17 cellular contexts compared by ENCODE assay signal in genomic region chr10:6522230-6522629, GRCh38. TPM values are rescaled to one million over a fixed set of nuclear protein-coding genes. Genes with fewer than 3 reads are reported as not detected.
DNase-seq lines count a peak whose midpoint lies in the region; ATAC-seq and TF ChIP-seq lines count a peak whose summit lies in the region.
"Had no signal": no experiment of that assay in that cellular context is flagged by ENCODE, and none has a peak within 500 bp of the region (broad histone marks: within the 10 kb centered on the region; RNA-seq: fewer than 3 reads in every experiment).

No MANE protein-coding gene starts in this region.

- H3K27ac ChIP-seq in breast epithelium (no peak overlapping the region), RWPE2 (ENCODE audit: poor library complexity, severe bottlenecking) (no peak overlapping the region), aorta (ENCODE audit: low read depth in 1 of 2, low read length in 2 of 2) (no peak overlapping the region)
- H3K27ac ChIP-seq: Peyer's patch, SJCRH30 had no signal

- TF ChIP-seq CTCF in MCF 10A (IDR thresholded peaks at IDR 0.05; ENCODE audit: unreplicated experiment) (no peak), breast epithelium (IDR thresholded peaks at IDR 0.05) (no peak), RWPE2 (IDR thresholded peaks at IDR 0.05; ENCODE audit: poor library complexity, severe bottlenecking) (no peak)

- no peak overlapping the region for H3K4me3 Mint-ChIP-seq in MCF 10A (ENCODE audit: unreplicated experiment)

- H3K36me3 ChIP-seq in breast epithelium (no peaks in the 10 kb centered on the region), RWPE2 (ENCODE audit: low read depth) (no peaks in the 10 kb centered on the region), aorta (ENCODE audit: control insufficient read depth in 1 of 2, insufficient read depth in 2 of 2, low read length in 1 of 2) (no peaks in the 10 kb centered on the region)
- H3K36me3 ChIP-seq: Peyer's patch, SJCRH30 had no signal

- ATAC-seq in RWPE2 (ENCODE audit: low read depth) (peak; percentile 84), esophagus mucosa (peak; percentile 52), aorta (ENCODE audit: low FRiP score) (no peak), HG03135 (IDR thresholded peaks at IDR 0.05; ENCODE audit: unreplicated experiment) (no peak)
- ATAC-seq: HCT116, K562 had no signal

- H3K36me3 Mint-ChIP-seq in MCF 10A (ENCODE audit: insufficient read depth, unreplicated experiment), result no peaks in the 10 kb centered on the region

- H3K27ac Mint-ChIP-seq in MCF 10A (ENCODE audit: low read depth, unreplicated experiment), result no peak overlapping the region

- H3K4me1 Mint-ChIP-seq in MCF 10A (ENCODE audit: insufficient read depth, unreplicated experiment), result peaks cover 8% of the 10 kb centered on the region

- POLR2A ChIA-PET in MCF 10A (lab: Yijun Ruan, JAX), result interaction anchor here (1.7 kb wide), 1 partner anchor 19 kb away, joined by 5 read pairs; no protein-coding TSS in a partner anchor

- intact Hi-C loops in MCF 10A (cut with micrococcal nuclease) (no loop called here), breast epithelium (cut with DNase I; ENCODE audit: low total_unique reads) (no loop called here), aorta (cut with DNase I) (no loop called here)

- H3K27me3 Mint-ChIP-seq in MCF 10A (ENCODE audit: insufficient read depth, unreplicated experiment), result peaks cover 27% of the 10 kb centered on the region

- no TSS peak for BruUV-seq in MCF 10A (replicated peaks; lab: Mats Ljungman, UMichigan)

- H3K9me3 ChIP-seq in breast epithelium (no peaks in the 10 kb centered on the region), RWPE2 (ENCODE audit: severe bottlenecking) (no peaks in the 10 kb centered on the region), aorta (ENCODE audit: control insufficient read depth, low read length) (no peaks in the 10 kb centered on the region)
- H3K9me3 ChIP-seq: Peyer's patch, SJCRH30 had no signal

- no peak for TF ChIP-seq POLR2A in breast epithelium (IDR thresholded peaks at IDR 0.05)

- no peaks in the 10 kb centered on the region for H3K9me3 Mint-ChIP-seq in MCF 10A (ENCODE audit: unreplicated experiment)

- DNase-seq in MCF 10A (ENCODE audit: unreplicated experiment), result peak; percentile 10
- no peak for DNase-seq in breast epithelium (ENCODE audit: low spot score in 2 of 2)
- DNase-seq in RWPE2 (ENCODE audit: low spot score), result no peak
- no peak for DNase-seq in aorta
- DNase-seq in NCI-H748 (lab: John Stamatoyannopoulos, UW; ENCODE audit: unreplicated experiment), result no peak
- DNase-seq in NCI-H2081 (lab: John Stamatoyannopoulos, UW), result no peak
- DNase-seq: AML-193, Calu3, NCI-H1048, NCI-H446, NCI-H774, Peyer's patch, SJCRH30 had no signal

- 90% methylated on average over 6 of the region's 6 CpGs for WGBS in aorta, 2 donors

- H3K4me3 ChIP-seq in breast epithelium (no peak overlapping the region), RWPE2 (ENCODE audit: severe bottlenecking) (no peak overlapping the region), aorta (ENCODE audit: low read length in 2 of 2) (no peak overlapping the region)
- H3K4me3 ChIP-seq: K562, Peyer's patch, SJCRH30 had no signal

- CTCF ChIA-PET in MCF 10A (lab: Yijun Ruan, JAX), result interaction anchor here (0.7 kb wide), 1 partner anchor 40 kb away, joined by 5 read pairs; no protein-coding TSS in a partner anchor

- H3K4me1 ChIP-seq in breast epithelium (no peaks in the 10 kb centered on the region), RWPE2 (ENCODE audit: insufficient read depth, poor library complexity, severe bottlenecking) (no peaks in the 10 kb centered on the region), aorta (ENCODE audit: control insufficient read depth in 1 of 2, insufficient read depth in 2 of 2, low read length in 2 of 2) (no peaks in the 10 kb centered on the region)
- H3K4me1 ChIP-seq: Peyer's patch, SJCRH30 had no signal

- H3K27me3 ChIP-seq in breast epithelium (no peaks in the 10 kb centered on the region), RWPE2 (ENCODE audit: insufficient read depth, poor library complexity, severe bottlenecking) (no peaks in the 10 kb centered on the region), aorta (ENCODE audit: control insufficient read depth in 1 of 2, insufficient read depth in 2 of 2, low read length in 1 of 2) (no peaks in the 10 kb centered on the region)
- H3K27me3 ChIP-seq: Peyer's patch, SJCRH30 had no signal

RNA-seq across cellular contexts. Expression of gene PRKCQ, which starts 57.8 kb away (rescaled TPM):
- total RNA-seq in MCF 10A (2022) (0.44 and 0.52 TPM in 2 replicates), breast epithelium (1 to 10 TPM in 1 of 3 donors, under 1 TPM in 2; 0.64 to 1.8 (median 0.98) TPM), esophagus mucosa (0.64 TPM), aorta (1 to 10 TPM in 1 of 2 donors, under 1 TPM in 1; 0.45 to 1.1 TPM)
- 1 to 10 TPM in 1 of 2 donors, not detected in 1; 1.3 TPM for polyA plus RNA-seq in aorta

Comparison
In these comparisons a context has a peak if more than half of its experiments do, and no peak if none do; other contexts are left out.
1. ATAC-seq: peak in RWPE2 (single experiment) and esophagus mucosa (single experiment); none in aorta (single experiment) and HG03135 (single experiment).